Comparison of ENCODE assay signal across 2 cellular contexts in the genomic region with DNA sequence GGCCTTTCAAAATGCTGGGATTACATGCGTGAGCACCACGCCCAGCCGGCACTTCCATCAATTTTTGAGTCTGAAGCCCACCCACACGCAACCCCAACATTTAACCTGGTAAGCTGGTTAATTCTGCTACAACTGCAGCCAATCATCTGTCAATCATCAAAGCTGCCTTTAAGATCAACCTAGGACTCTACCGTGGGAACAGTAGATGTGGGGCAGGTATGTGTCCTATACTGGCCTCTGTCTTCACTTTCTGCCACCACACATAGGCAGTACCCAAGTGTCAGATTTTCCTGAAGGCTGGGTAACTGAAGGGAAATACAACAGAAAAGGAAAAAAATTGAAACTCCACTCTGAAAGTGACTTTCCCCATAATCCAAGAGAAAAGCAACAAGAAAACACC.
TF ChIP-seq lines count a peak whose summit lies in the region.

No MANE protein-coding gene starts in this region.

TF ChIP-seq in HepG2, 621 proteins besides CTCF, POLR2A, EP300 and RAD21:
- no peak for TF ChIP-seq TOPORS (CRISPR knock-in tag; IDR thresholded peaks at IDR 0.05)
- no peak for TF ChIP-seq ZNF776 (CRISPR knock-in tag; IDR thresholded peaks at IDR 0.05)
- TF ChIP-seq, protein P1, sequence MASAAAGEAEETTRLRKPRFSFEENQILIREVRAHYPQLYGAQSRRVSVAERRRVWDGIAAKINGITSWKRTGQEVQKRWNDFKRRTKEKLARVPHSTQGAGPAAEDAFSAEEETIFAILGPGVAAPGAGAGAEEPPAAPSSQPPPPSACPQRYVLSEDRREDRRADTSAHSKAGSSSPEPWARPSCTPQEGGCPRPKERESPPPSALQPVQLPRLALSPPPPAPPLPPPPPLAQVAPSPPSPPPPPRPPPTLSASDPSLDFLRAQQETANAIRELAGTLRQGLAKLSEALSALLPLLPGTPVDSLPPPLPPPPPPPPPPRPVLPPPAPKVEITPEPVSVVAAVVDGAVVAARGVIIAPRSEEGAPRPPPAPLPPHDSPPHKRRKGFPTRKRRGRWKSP (CRISPR knock-in tag; IDR thresholded peaks at IDR 0.05) = no peak
- no peak for TF ChIP-seq ZEB1 (IDR thresholded peaks at IDR 0.05; ENCODE audit: insufficient replicate concordance, low read depth)
- no peak for TF ChIP-seq ZFP90 (CRISPR knock-in tag; IDR thresholded peaks at IDR 0.05; ENCODE audit: borderline replicate concordance)
- TF ChIP-seq, protein P2, sequence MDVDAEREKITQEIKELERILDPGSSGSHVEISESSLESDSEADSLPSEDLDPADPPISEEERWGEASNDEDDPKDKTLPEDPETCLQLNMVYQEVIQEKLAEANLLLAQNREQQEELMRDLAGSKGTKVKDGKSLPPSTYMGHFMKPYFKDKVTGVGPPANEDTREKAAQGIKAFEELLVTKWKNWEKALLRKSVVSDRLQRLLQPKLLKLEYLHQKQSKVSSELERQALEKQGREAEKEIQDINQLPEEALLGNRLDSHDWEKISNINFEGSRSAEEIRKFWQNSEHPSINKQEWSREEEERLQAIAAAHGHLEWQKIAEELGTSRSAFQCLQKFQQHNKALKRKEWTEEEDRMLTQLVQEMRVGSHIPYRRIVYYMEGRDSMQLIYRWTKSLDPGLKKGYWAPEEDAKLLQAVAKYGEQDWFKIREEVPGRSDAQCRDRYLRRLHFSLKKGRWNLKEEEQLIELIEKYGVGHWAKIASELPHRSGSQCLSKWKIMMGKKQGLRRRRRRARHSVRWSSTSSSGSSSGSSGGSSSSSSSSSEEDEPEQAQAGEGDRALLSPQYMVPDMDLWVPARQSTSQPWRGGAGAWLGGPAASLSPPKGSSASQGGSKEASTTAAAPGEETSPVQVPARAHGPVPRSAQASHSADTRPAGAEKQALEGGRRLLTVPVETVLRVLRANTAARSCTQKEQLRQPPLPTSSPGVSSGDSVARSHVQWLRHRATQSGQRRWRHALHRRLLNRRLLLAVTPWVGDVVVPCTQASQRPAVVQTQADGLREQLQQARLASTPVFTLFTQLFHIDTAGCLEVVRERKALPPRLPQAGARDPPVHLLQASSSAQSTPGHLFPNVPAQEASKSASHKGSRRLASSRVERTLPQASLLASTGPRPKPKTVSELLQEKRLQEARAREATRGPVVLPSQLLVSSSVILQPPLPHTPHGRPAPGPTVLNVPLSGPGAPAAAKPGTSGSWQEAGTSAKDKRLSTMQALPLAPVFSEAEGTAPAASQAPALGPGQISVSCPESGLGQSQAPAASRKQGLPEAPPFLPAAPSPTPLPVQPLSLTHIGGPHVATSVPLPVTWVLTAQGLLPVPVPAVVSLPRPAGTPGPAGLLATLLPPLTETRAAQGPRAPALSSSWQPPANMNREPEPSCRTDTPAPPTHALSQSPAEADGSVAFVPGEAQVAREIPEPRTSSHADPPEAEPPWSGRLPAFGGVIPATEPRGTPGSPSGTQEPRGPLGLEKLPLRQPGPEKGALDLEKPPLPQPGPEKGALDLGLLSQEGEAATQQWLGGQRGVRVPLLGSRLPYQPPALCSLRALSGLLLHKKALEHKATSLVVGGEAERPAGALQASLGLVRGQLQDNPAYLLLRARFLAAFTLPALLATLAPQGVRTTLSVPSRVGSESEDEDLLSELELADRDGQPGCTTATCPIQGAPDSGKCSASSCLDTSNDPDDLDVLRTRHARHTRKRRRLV (CRISPR knock-in tag; IDR thresholded peaks at IDR 0.05) = no peak
- TF ChIP-seq FIP1L1 (IDR thresholded peaks at IDR 0.05; ENCODE audit: borderline replicate concordance, insufficient read depth, low read depth, low read length) = no peak
- no peak for TF ChIP-seq PTBP1 (IDR thresholded peaks at IDR 0.05; ENCODE audit: low read depth, low read length, poor library complexity, severe bottlenecking)
TF ChIP-seq in HepG2: peak in this region for 0.

TF ChIP-seq in SK-N-SH treated with all-trans-retinoic acid at 6 μM for 48 hours, 23 proteins besides CTCF, POLR2A, EP300 and RAD21:
- no peak for TF ChIP-seq ZNF565 (CRISPR knock-in tag; conservative IDR thresholded peaks at IDR 0.05; ENCODE audit: low read depth)
